Comparison of ENCODE assay signal across 35 cellular contexts in genomic region chrX:69038188-69038587, GRCh38.
"Had no signal": no experiment of that assay in that cellular context is flagged by ENCODE, and none has a peak within 500 bp of the region (broad histone marks: within the 10 kb centered on the region; RNA-seq: fewer than 3 reads in every experiment).

No MANE protein-coding gene starts in this region.

- H3K27me3 ChIP-seq: MG63 had no signal

- FAIRE-seq: RCC 7860 had no signal

- H3K4me1 Mint-ChIP-seq: activated B cell treated with CpG ODN at 0.5 μM for 24 hours; activated naive CD8-positive, alpha-beta T cell treated with anti-CD3 and anti-CD28 coated beads for 36 hours had no signal

- H3K4me3 Mint-ChIP-seq: activated B cell treated with CpG ODN at 0.5 μM for 24 hours; activated CD8-positive, alpha-beta T cell treated with anti-CD3 and anti-CD28 coated beads for 36 hours; activated naive CD4-positive, alpha-beta T cell treated with anti-CD3 and anti-CD28 coated beads for 36 hours; activated naive CD8-positive, alpha-beta T cell treated with anti-CD3 and anti-CD28 coated beads for 36 hours; activated T-cell treated with anti-CD3 and anti-CD28 coated beads, Interleukin-2, amount 50 U/mL, for 4 hours; activated T-helper 1 cell treated with anti-CD3 and anti-CD28 coated beads, Interleukin-12 subunit alpha, Interleukin-12 subunit beta, Interleukin-2, Interleukin-4 antibody, amounts not matched to agents 30 ng/mL and 10 ng/mL and 1 ng/mL, durations not matched to agents 14 hours and 24 hours and 36 hours had no signal

- H3K36me3 ChIP-seq: MG63 had no signal

- H3K9me3 Mint-ChIP-seq: activated B cell treated with CpG ODN at 0.5 μM for 24 hours; activated CD8-positive, alpha-beta T cell treated with anti-CD3 and anti-CD28 coated beads for 36 hours; activated naive CD4-positive, alpha-beta T cell treated with anti-CD3 and anti-CD28 coated beads for 36 hours; activated naive CD8-positive, alpha-beta T cell treated with anti-CD3 and anti-CD28 coated beads for 36 hours; activated T-cell treated with anti-CD3 and anti-CD28 coated beads, Interleukin-2, amount 50 U/mL, for 4 hours; activated T-helper 1 cell treated with anti-CD3 and anti-CD28 coated beads, Interleukin-12 subunit alpha, Interleukin-12 subunit beta, Interleukin-2, Interleukin-4 antibody, amounts not matched to agents 30 ng/mL and 10 ng/mL and 1 ng/mL, durations not matched to agents 14 hours and 24 hours and 36 hours had no signal

- H3K9me3 ChIP-seq: MG63 had no signal

- H3K27ac ChIP-seq: RWPE1, VCaP had no signal

- H3K36me3 Mint-ChIP-seq: activated naive CD8-positive, alpha-beta T cell treated with anti-CD3 and anti-CD28 coated beads for 36 hours had no signal

- DNase-seq: activated B cell treated with CpG ODN at 0.5 μM for 24 hours; activated CD4-positive, alpha-beta T cell treated with anti-CD3 and anti-CD28 coated beads for 48 hours; activated CD4-positive, CD25-positive, alpha-beta regulatory T cell treated with anti-CD3 and anti-CD28 coated beads, Interleukin-2, amount 50 U/mL, for 72 hours; activated CD8-positive, alpha-beta T cell treated with anti-CD3 and anti-CD28 coated beads for 36 hours; activated gamma-delta T cell treated with Interleukin-2 at 50 U/mL for 16 hours; activated naive CD4-positive, alpha-beta T cell treated with anti-CD3 and anti-CD28 coated beads for 36 hours; activated naive CD8-positive, alpha-beta T cell treated with anti-CD3 and anti-CD28 coated beads for 36 hours; activated T-cell treated with anti-CD3 and anti-CD28 coated beads for 4 hours; activated T-cell treated with anti-CD3 and anti-CD28 coated beads, Interleukin-2, amount 50 U/mL, for 4 hours; amniotic stem cell; aorta; Kasumi-1; KG1; MG63; NCI-H1048; NCI-H1105 treated with DMSO at 0.1 percent for 48 hours; NCI-H1436; NCI-H1694; NCI-H1930; NCI-H2081 treated with DMSO at 0.1 percent for 48 hours; NCI-H345; NCI-H524 treated with DMSO at 0.1 percent for 48 hours; NK-92 treated with Interleukin-12 subunit alpha and Interleukin-12 subunit beta, amount 100 ng/mL, for 24 hours; PC-3; SIG-M5; SW 1271; T-helper 1 cell; T-helper 2 cell; T-helper 9 cell had no signal

- H3K27ac Mint-ChIP-seq: activated B cell treated with CpG ODN at 0.5 μM for 24 hours; activated CD8-positive, alpha-beta T cell treated with anti-CD3 and anti-CD28 coated beads for 36 hours; activated naive CD4-positive, alpha-beta T cell treated with anti-CD3 and anti-CD28 coated beads for 36 hours; activated naive CD8-positive, alpha-beta T cell treated with anti-CD3 and anti-CD28 coated beads for 36 hours; activated T-helper 1 cell treated with anti-CD3 and anti-CD28 coated beads, Interleukin-12 subunit alpha, Interleukin-12 subunit beta, Interleukin-2, Interleukin-4 antibody, amounts not matched to agents 30 ng/mL and 10 ng/mL and 1 ng/mL, durations not matched to agents 14 hours and 24 hours and 36 hours had no signal

- H3K27me3 Mint-ChIP-seq: activated naive CD8-positive, alpha-beta T cell treated with anti-CD3 and anti-CD28 coated beads for 36 hours had no signal

- H3K4me3 ChIP-seq: MG63 had no signal

- ATAC-seq: activated CD8-positive, alpha-beta T cell treated with anti-CD3 and anti-CD28 coated beads for 36 hours; activated T-cell treated with anti-CD3 and anti-CD28 coated beads, Interleukin-2, amount 50 U/mL, for 4 hours; PC-3; Right ventricle myocardium inferior; SK-N-SH treated with all-trans-retinoic acid at 6 μM for 48 hours had no signal
